ENCODE assay signal across 7 cellular contexts in genomic region chr9:127132921-127133647, GRCh38. TPM values are rescaled to one million over a fixed set of nuclear protein-coding genes. Genes with fewer than 3 reads are reported as not detected.
DNase-seq lines count a peak whose midpoint lies in the region; ATAC-seq and FAIRE-seq lines count a peak whose summit lies in the region.

No MANE protein-coding gene starts in this region.

- peak; percentile 62 for FAIRE-seq in islet of Langerhans (lab: Jason Lieb, UNC)

- H3K27ac ChIP-seq in HUES48 (ENCODE audit: low read depth, low read length) (peak overlapping the region; percentile 22), SJSA1 (peak overlapping the region; percentile 84), subcutaneous abdominal adipose tissue (ENCODE audit: low read depth, low read length) (peak overlapping the region; percentile 78)

- peaks cover 32% of the 10 kb centered on the region for H3K4me1 ChIP-seq in HUES48 (ENCODE audit: control insufficient read depth, insufficient read depth, low read length)
- peaks cover 47% of the 10 kb centered on the region for H3K4me1 ChIP-seq in SJSA1 (replicated peaks)
- peaks cover 18 to 74% (median 68%) of the 10 kb centered on the region in 5 donors for H3K4me1 ChIP-seq in subcutaneous abdominal adipose tissue (ENCODE audit: control insufficient read depth in 5 of 5, insufficient read depth in 5 of 5, low read length in 5 of 5)

- peak; percentile 53 to 62 for DNase-seq in SJSA1 (ENCODE audit: low read depth in 1 of 2, low spot score in 2 of 2)
- DNase-seq in HUDEP-2 (lab: John Stamatoyannopoulos, UW; ENCODE audit: unreplicated experiment in 76 of 76): no peak

- H3K36me3 ChIP-seq in HUES48 (ENCODE audit: control insufficient read depth, insufficient read depth, low read length) (no peaks in the 10 kb centered on the region), SJSA1 (no peaks in the 10 kb centered on the region), subcutaneous abdominal adipose tissue (ENCODE audit: control insufficient read depth in 5 of 5, insufficient read depth in 5 of 5, low read length in 5 of 5) (no peaks in the 10 kb centered on the region)

- H3K4me3 ChIP-seq in HUES48 (ENCODE audit: low read depth, low read length) (no peak overlapping the region), SJSA1 (no peak overlapping the region), subcutaneous abdominal adipose tissue (ENCODE audit: low read depth in 1 of 5, low read length in 5 of 5) (no peak overlapping the region)

- ATAC-seq in HG03280 (IDR thresholded peaks at IDR 0.05; ENCODE audit: unreplicated experiment) (no peak), HG03139 (IDR thresholded peaks at IDR 0.05; ENCODE audit: unreplicated experiment) (no peak)

- H3K9ac ChIP-seq in HUES48 (ENCODE audit: low read depth, low read length) (no peak overlapping the region), subcutaneous abdominal adipose tissue (ENCODE audit: low read length in 5 of 5) (peak overlapping the region in 2 of 5 donors; percentile 26 to 69)

- H3K9me3 ChIP-seq in HUES48 (ENCODE audit: control insufficient read depth, insufficient read depth, low read length): no peaks in the 10 kb centered on the region
- H3K9me3 ChIP-seq in SJSA1 (replicated peaks): no peaks in the 10 kb centered on the region
- H3K9me3 ChIP-seq in subcutaneous abdominal adipose tissue (ENCODE audit: control insufficient read depth in 5 of 5, low read length in 5 of 5): no peaks in the 10 kb centered on the region

- H3K27me3 ChIP-seq in HUES48 (ENCODE audit: control insufficient read depth, insufficient read depth, low read length): no peaks in the 10 kb centered on the region
- H3K27me3 ChIP-seq in SJSA1 (replicated peaks): no peaks in the 10 kb centered on the region
- no peaks in the 10 kb centered on the region for H3K27me3 ChIP-seq in subcutaneous abdominal adipose tissue (ENCODE audit: control insufficient read depth in 5 of 5, insufficient read depth in 4 of 5, low read length in 5 of 5)

RNA-seq across cellular contexts. Expression of gene ANGPTL2, which starts 10.6 kb away (rescaled TPM):
- 3.3 and 3.8 TPM in 2 replicates for total RNA-seq in SJSA1 (2014; rRNA removed; shearing (Covaris generic))

Comparison
In these comparisons a context has a peak if more than half of its experiments do, and no peak if none do; other contexts are left out.
1. H3K27ac ChIP-seq: peak in every context shown above with its lines; median percentile 84 in SJSA1; 78 in subcutaneous abdominal adipose tissue; 22 in HUES48.
2. DNase-seq: peak in SJSA1 (2 of 2); none in HUDEP-2 (0 of 76).